9 cellular contexts compared by ENCODE assay signal in the genomic region with DNA sequence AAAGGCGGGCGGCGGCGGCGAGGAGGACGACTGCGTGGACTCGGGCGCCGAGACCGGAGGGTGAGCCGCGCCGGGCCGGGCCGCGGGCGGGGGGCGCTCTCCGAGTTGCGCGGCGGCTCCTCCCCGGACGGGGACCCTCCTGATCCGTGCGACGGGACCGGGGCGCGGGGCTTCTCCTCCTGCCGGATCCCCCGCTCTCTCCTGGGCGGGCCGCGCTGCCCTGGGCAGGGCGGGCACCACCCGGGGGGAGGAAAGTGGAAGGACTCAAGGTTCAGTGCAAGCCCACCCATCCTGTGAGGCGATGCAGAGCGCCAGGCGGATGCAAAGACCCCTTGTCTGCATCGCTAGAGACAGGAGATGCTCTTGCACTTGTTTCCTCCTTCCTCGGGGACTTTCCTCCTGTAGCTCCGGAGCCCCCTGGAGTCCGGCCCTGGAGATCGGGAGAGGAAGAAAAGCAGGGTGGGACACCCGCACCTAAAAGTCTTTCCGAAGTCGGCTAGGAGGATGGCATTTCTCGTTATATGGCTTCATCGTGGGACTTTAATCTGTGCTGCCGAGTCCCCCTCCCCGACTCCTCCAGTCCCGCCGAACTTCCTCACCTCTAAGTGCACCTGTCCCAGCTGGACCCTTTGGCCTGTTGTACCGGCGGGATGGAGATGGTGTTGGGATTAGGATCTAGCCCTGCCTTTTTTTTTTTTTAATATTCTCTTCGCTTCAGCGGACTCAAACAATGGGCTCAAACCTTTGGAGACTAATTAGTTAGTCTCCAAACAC. TPM values are rescaled to one million over a fixed set of nuclear protein-coding genes. Genes with fewer than 3 reads are reported as not detected.
DNase-seq lines count a peak whose midpoint lies in the region; FAIRE-seq and TF ChIP-seq lines count a peak whose summit lies in the region.
"Had no signal": no experiment of that assay in that cellular context is flagged by ENCODE, and none has a peak within 500 bp of the region (broad histone marks: within the 10 kb centered on the region; RNA-seq: fewer than 3 reads in every experiment).

No MANE protein-coding gene starts in this region.

- peak overlapping the region; percentile 69 for H3K4me3 ChIP-seq in Loucy (ENCODE audit: low read length, poor library complexity, severe bottlenecking)
- peak overlapping the region; percentile 73 to 79 for H3K4me3 ChIP-seq in kidney (ENCODE audit: low read length in 2 of 2)
- peak overlapping the region; percentile 82 to 90 (median 85) for H3K4me3 ChIP-seq in stomach

- TF ChIP-seq EP300 in stomach (IDR thresholded peaks at IDR 0.05), result no peak

- intact Hi-C loops in kidney (cut with DNase I) (no loop called here), stomach (cut with DNase I; ENCODE audit: low total_unique reads) (loop anchor here (5.0 kb wide), 1 partner anchor 60 kb away; no protein-coding TSS in a partner anchor)

- FAIRE-seq in kidney (lab: Jason Lieb, UNC), result no peak
- FAIRE-seq: islet of Langerhans had no signal

- no peaks in the 10 kb centered on the region for H3K9me2 ChIP-seq in Loucy (replicated peaks; ENCODE audit: low read depth, low read length)

- peaks cover 4% of the 10 kb centered on the region for H3K4me1 ChIP-seq in Loucy (ENCODE audit: insufficient read depth, low read length, poor library complexity, severe bottlenecking)
- H3K4me1 ChIP-seq in kidney (ENCODE audit: control insufficient read depth in 1 of 2, insufficient read depth in 1 of 2, low read depth in 1 of 2, low read length in 2 of 2), result peaks cover 3 to 4% of the 10 kb centered on the region in 2 donors
- H3K4me1 ChIP-seq in stomach, result peaks cover 0 to 33% (median 20%) of the 10 kb centered on the region in 4 donors

- no peak for TF ChIP-seq POLR2A in stomach (IDR thresholded peaks at IDR 0.05)

- H3K4me2 ChIP-seq in Loucy (ENCODE audit: low read depth, low read length, poor library complexity, severe bottlenecking), result peak overlapping the region; percentile 91

- no peak overlapping the region for H3K27ac ChIP-seq in kidney (ENCODE audit: low read depth in 2 of 2, low read length in 2 of 2)
- peak overlapping the region; percentile 19 to 85 (median 61) for H3K27ac ChIP-seq in stomach

- peak in 2 of 3 experiments; percentile 1 to 8 for DNase-seq in stimulated activated CD4-positive, alpha-beta T cell treated with anti-CD3 and anti-CD28 coated beads, TNF-alpha, amount 100 ng/mL, for 4 hours (ENCODE audit: low read depth in 3 of 3)
- DNase-seq in stimulated activated CD4-positive, alpha-beta T cell treated with anti-CD3 and anti-CD28 coated beads, Interleukin-4, amount 100 ng/mL, for 24 hours, result no peak
- DNase-seq in astrocyte of the hippocampus (ENCODE audit: low read depth, low spot score), result peak; percentile 35
- DNase-seq in kidney, result no peak
- no peak for DNase-seq in stomach
- no peak for DNase-seq in COR-L47 (lab: John Stamatoyannopoulos, UW)
- DNase-seq in NCI-H2196 treated with DMSO at 0.1 percent for 48 hours (lab: John Stamatoyannopoulos, UW; ENCODE audit: unreplicated experiment), result no peak

- peaks cover 32% of the 10 kb centered on the region for H3K27me3 ChIP-seq in Loucy (ENCODE audit: insufficient read depth, low read length, poor library complexity, severe bottlenecking)
- H3K27me3 ChIP-seq in stomach, result peaks cover 0 to 32% (median 5%) of the 10 kb centered on the region in 3 donors

- WGBS in stomach, 5 donors, result 2 to 10% (median 4%) methylated on average over 17 to 59 of the region's 59 CpGs

- H4K20me1 ChIP-seq in Loucy (ENCODE audit: insufficient read depth, low read length, poor library complexity, severe bottlenecking), result no peaks in the 10 kb centered on the region

- TF ChIP-seq CTCF in Loucy (conservative IDR thresholded peaks at IDR 0.05; ENCODE audit: low read length), result no peak
- TF ChIP-seq CTCF in kidney (IDR thresholded peaks at IDR 0.05; ENCODE audit: borderline replicate concordance, extremely low read depth, insufficient read depth), result no peak
- TF ChIP-seq CTCF in stomach (IDR thresholded peaks at IDR 0.05), result no peak

- H3K9me3 ChIP-seq in Loucy (ENCODE audit: insufficient read depth, low read depth, low read length), result no peaks in the 10 kb centered on the region
- no peaks in the 10 kb centered on the region for H3K9me3 ChIP-seq in kidney (ENCODE audit: control insufficient read depth in 1 of 2, low read length in 2 of 2)
- H3K9me3 ChIP-seq in stomach, result no peaks in the 10 kb centered on the region

- H3K36me3 ChIP-seq in Loucy (ENCODE audit: insufficient read depth, low read length) (no peaks in the 10 kb centered on the region), kidney (ENCODE audit: control insufficient read depth in 1 of 2, insufficient read depth in 2 of 2, low read length in 2 of 2) (no peaks in the 10 kb centered on the region), stomach (no peaks in the 10 kb centered on the region)

- H3K9ac ChIP-seq in Loucy (ENCODE audit: low read depth, low read length, poor library complexity, severe bottlenecking), result no peak overlapping the region
- H3K9ac ChIP-seq in kidney (ENCODE audit: low read length in 2 of 2), result peak overlapping the region in 1 of 2 donors; percentile 53

- no peaks in the 10 kb centered on the region for H3F3A ChIP-seq in Loucy (ENCODE audit: low read depth)

- H2AFZ ChIP-seq in Loucy (ENCODE audit: low read length), result peak overlapping the region; percentile 62

- H3K79me2 ChIP-seq in Loucy (ENCODE audit: insufficient read depth, low read length), result no peaks in the 10 kb centered on the region

RNA-seq across cellular contexts. Expression of a gene that starts 0.5 kb away (rescaled TPM):
- total RNA-seq in kidney (3.5 TPM), stomach (10 to 100 TPM in 1 of 5 donors, 1 to 10 TPM in 4; 2.4 to 21.0 (median 2.9) TPM)
- polyA plus RNA-seq in kidney (ENCODE audit: insufficient read depth, low read depth, low replicate concordance) (7.7 TPM), stomach (1 to 10 TPM in 1 of 3 donors, under 1 TPM in 2; 0.46 to 1.9 (median 0.62) TPM)

Comparison
In these comparisons a context has a peak if more than half of its experiments do, and no peak if none do; other contexts are left out.
1. DNase-seq: peak in stimulated activated CD4-positive, alpha-beta T cell treated with anti-CD3 and anti-CD28 coated beads, TNF-alpha, amount 100 ng/mL, for 4 hours (2 of 3) and astrocyte of the hippocampus (single experiment); none in stimulated activated CD4-positive, alpha-beta T cell treated with anti-CD3 and anti-CD28 coated beads, Interleukin-4, amount 100 ng/mL, for 24 hours (single experiment), kidney (single experiment), stomach (single experiment), COR-L47 (single experiment) and NCI-H2196 treated with DMSO at 0.1 percent for 48 hours (single experiment).
2. H3K27ac ChIP-seq: peak in stomach (5 of 5); none in kidney (0 of 2).
3. Peak in every context shown above with its lines, with median percentiles within 50 percentile points of each other: H3K4me3 ChIP-seq.